ENCODE assay signal across 8 cellular contexts in genomic region chr5:43313035-43313853, GRCh38. TPM values are rescaled to one million over a fixed set of nuclear protein-coding genes. Genes with fewer than 3 reads are reported as not detected.
A peak's percentile ranks its signal among the peaks of the same experiment; 100 is the strongest.
DNase-seq lines count a peak whose midpoint lies in the region; ATAC-seq lines count a peak whose summit lies in the region.

Gene HMGCS1, minus strand, starts transcription at chr5:43313412. Its CDS starts 14,447 bp downstream, at chr5:43298965.

- H3K27me3 ChIP-seq in rectal smooth muscle tissue (ENCODE audit: control insufficient read depth, insufficient read depth, low read length) (no peaks in the 10 kb centered on the region), aorta (ENCODE audit: control insufficient read depth in 1 of 2, insufficient read depth in 2 of 2, low read length in 1 of 2) (no peaks in the 10 kb centered on the region)

- DNase-seq in NCI-H2081 (lab: John Stamatoyannopoulos, UW) (peak; percentile 100), T1000 (lab: John Stamatoyannopoulos, UW) (peak; percentile 99), astrocyte of the hippocampus (ENCODE audit: low read depth, low spot score) (peak; percentile 100), hepatic stellate cell (ENCODE audit: low spot score) (peak; percentile 95), aorta (peak; percentile 99)

- H3K4me1 ChIP-seq in rectal smooth muscle tissue (ENCODE audit: control insufficient read depth, insufficient read depth, low read length) (peaks cover 9% of the 10 kb centered on the region), aorta (ENCODE audit: control insufficient read depth in 1 of 2, insufficient read depth in 2 of 2, low read length in 2 of 2) (no peaks in the 10 kb centered on the region)

- H3K9me3 ChIP-seq in aorta (ENCODE audit: control insufficient read depth, low read length): no peaks in the 10 kb centered on the region

- H3K4me3 ChIP-seq in rectal smooth muscle tissue (ENCODE audit: low read length): peak within 1 kb of the TSS; percentile 93
- peak within 1 kb of the TSS; percentile 52 to 85 for H3K4me3 ChIP-seq in aorta (ENCODE audit: low read length in 2 of 2)

- ATAC-seq in GM18508 (IDR thresholded peaks at IDR 0.05; ENCODE audit: insufficient read depth, unreplicated experiment): peak; percentile 95
- peak; percentile 94 for ATAC-seq in HG03025 (IDR thresholded peaks at IDR 0.05; ENCODE audit: low FRiP score, unreplicated experiment)
- peak; percentile 99 for ATAC-seq in aorta (ENCODE audit: low FRiP score)

- intact Hi-C loops in aorta (cut with DNase I): loop anchor here (2.0 to 10.0 kb wide), 6 partner anchors 79 to 289 kb away; partner anchors contain the start of genes TMEM267 (in 2 of the 2), ZNF131 (in 2 of the 2), C5orf34 (in 1 of the 2) and NNT (in 1 of the 2)

- H3K36me3 ChIP-seq in rectal smooth muscle tissue (ENCODE audit: control insufficient read depth, insufficient read depth, low read length) (no peaks in the 10 kb centered on the region), aorta (ENCODE audit: control insufficient read depth in 1 of 2, insufficient read depth in 2 of 2, low read length in 1 of 2) (no peaks in the 10 kb centered on the region)

- peak within 1 kb of the TSS; percentile 90 for H3K27ac ChIP-seq in rectal smooth muscle tissue (ENCODE audit: low read depth, low read length)
- peak within 1 kb of the TSS; percentile 49 to 64 for H3K27ac ChIP-seq in aorta (ENCODE audit: low read depth in 1 of 2, low read length in 2 of 2)

- 0 to 1% methylated on average over 66 to 70 of the region's 70 CpGs for WGBS in aorta, 2 donors

- peak within 1 kb of the TSS; percentile 89 for H3K9ac ChIP-seq in rectal smooth muscle tissue (ENCODE audit: low read length)

RNA-seq across cellular contexts. Expression of gene HMGCS1, which starts in this region (rescaled TPM):
- 10 to 100 TPM; 41.9 to 57.9 TPM for total RNA-seq in aorta
- 10 to 100 TPM; 12.6 to 16.9 TPM for polyA plus RNA-seq in aorta

Comparison
In these comparisons a context has a peak if more than half of its experiments do, and no peak if none do; other contexts are left out.
1. Peak in every context shown above with its lines: DNase-seq, ATAC-seq, H3K4me3 ChIP-seq and H3K27ac ChIP-seq.